In genomic region chr3:10338591-10339369, GRCh38 we compare ENCODE assay signal across 21 cellular contexts. TPM values are rescaled to one million over a fixed set of nuclear protein-coding genes. Genes with fewer than 3 reads are reported as not detected.
DNase-seq lines count a peak whose midpoint lies in the region; ATAC-seq and TF ChIP-seq lines count a peak whose summit lies in the region.
"Had no signal": no experiment of that assay in that cellular context is flagged by ENCODE, and none has a peak within 500 bp of the region (broad histone marks: within the 10 kb centered on the region; RNA-seq: fewer than 3 reads in every experiment).

No MANE protein-coding gene starts in this region.

- no peaks in the 10 kb centered on the region for H3K4me1 ChIP-seq in left ventricle myocardium inferior
- H3K4me1 ChIP-seq in neural progenitor cell = peaks cover 12% of the 10 kb centered on the region
- H3K4me1 ChIP-seq: SJCRH30 had no signal

- H3K9me3 Mint-ChIP-seq in neural progenitor cell (no peaks in the 10 kb centered on the region), type B pancreatic cell (no peaks in the 10 kb centered on the region)
- no peaks in the 10 kb centered on the region for H3K9me3 Mint-ChIP-seq in stimulated activated memory B cell treated with anti-CD40 and anti-IgM and Interleukin-4, amounts not matched to agents 10 μg/mL and 1 μg/mL and 100 μg/mL, for 72 hours
- H3K9me3 Mint-ChIP-seq: CD14-positive monocyte had no signal

- intact Hi-C loops in left ventricle myocardium inferior (cut with micrococcal nuclease) = no loop called here
- intact Hi-C loops in Right ventricle myocardium superior (cut with DNase I) = no loop called here
- intact Hi-C loops in dorsolateral prefrontal cortex (cut with DNase I) = no loop called here

- H3K27me3 Mint-ChIP-seq in neural progenitor cell (ENCODE audit: insufficient read depth, low read depth) (peaks cover 7% of the 10 kb centered on the region), type B pancreatic cell (peaks cover 32% of the 10 kb centered on the region)
- peaks cover 5% of the 10 kb centered on the region for H3K27me3 Mint-ChIP-seq in stimulated activated memory B cell treated with anti-CD40 and anti-IgM and Interleukin-4, amounts not matched to agents 10 μg/mL and 1 μg/mL and 100 μg/mL, for 72 hours

- H3K36me3 Mint-ChIP-seq in neural progenitor cell = no peaks in the 10 kb centered on the region
- H3K36me3 Mint-ChIP-seq in stimulated activated memory B cell treated with anti-CD40 and anti-IgM and Interleukin-4, amounts not matched to agents 10 μg/mL and 1 μg/mL and 100 μg/mL, for 72 hours = no peaks in the 10 kb centered on the region
- H3K36me3 Mint-ChIP-seq in type B pancreatic cell = no peaks in the 10 kb centered on the region
- H3K36me3 Mint-ChIP-seq: CD14-positive monocyte had no signal

- peak overlapping the region; percentile 29 for H2AFZ ChIP-seq in neural progenitor cell (replicated peaks)

- H3K4me3 ChIP-seq in left ventricle myocardium inferior = no peak overlapping the region
- no peak overlapping the region for H3K4me3 ChIP-seq in dorsolateral prefrontal cortex
- H3K4me3 ChIP-seq in neural progenitor cell = no peak overlapping the region
- H3K4me3 ChIP-seq: K562, SJCRH30 had no signal

- H3K27ac ChIP-seq in left ventricle myocardium inferior (replicated peaks) = no peak overlapping the region
- H3K27ac ChIP-seq in dorsolateral prefrontal cortex = peak overlapping the region in 46 of 59 donors; percentile 3 to 91 (median 76)
- no peak overlapping the region for H3K27ac ChIP-seq in neural progenitor cell
- H3K27ac ChIP-seq: RWPE1, SJCRH30 had no signal

- H3K79me2 ChIP-seq in neural progenitor cell (ENCODE audit: low read depth) = no peaks in the 10 kb centered on the region

- peak overlapping the region; percentile 46 for H3K4me2 ChIP-seq in neural progenitor cell

- H3K36me3 ChIP-seq in left ventricle myocardium inferior (no peaks in the 10 kb centered on the region), neural progenitor cell (no peaks in the 10 kb centered on the region)
- H3K36me3 ChIP-seq: SJCRH30 had no signal

- H3K4me1 Mint-ChIP-seq in neural progenitor cell (peaks cover 6% of the 10 kb centered on the region), type B pancreatic cell (ENCODE audit: unreplicated experiment) (no peaks in the 10 kb centered on the region)
- peaks cover 19% of the 10 kb centered on the region for H3K4me1 Mint-ChIP-seq in stimulated activated memory B cell treated with anti-CD40 and anti-IgM and Interleukin-4, amounts not matched to agents 10 μg/mL and 1 μg/mL and 100 μg/mL, for 72 hours
- H3K4me1 Mint-ChIP-seq: CD14-positive monocyte had no signal

- H3K9me3 ChIP-seq in left ventricle myocardium inferior (replicated peaks) (no peaks in the 10 kb centered on the region), neural progenitor cell (ENCODE audit: low read depth) (no peaks in the 10 kb centered on the region)
- H3K9me3 ChIP-seq: SJCRH30 had no signal

- H3F3A ChIP-seq in neural progenitor cell (ENCODE audit: low read depth) = no peaks in the 10 kb centered on the region

- no peak for ATAC-seq in Right ventricle myocardium superior (ENCODE audit: poor library complexity)
- ATAC-seq in stimulated activated memory B cell treated with anti-CD40 and anti-IgM and Interleukin-4, amounts not matched to agents 10 μg/mL and 1 μg/mL and 100 μg/mL, for 72 hours = no peak

- no peaks in the 10 kb centered on the region for H4K20me1 ChIP-seq in neural progenitor cell (ENCODE audit: low read depth)

- peak overlapping the region; percentile 29 for H3K27ac Mint-ChIP-seq in neural progenitor cell
- H3K27ac Mint-ChIP-seq in stimulated activated memory B cell treated with anti-CD40 and anti-IgM and Interleukin-4, amounts not matched to agents 10 μg/mL and 1 μg/mL and 100 μg/mL, for 72 hours = peak overlapping the region; percentile 34
- no peak overlapping the region for H3K27ac Mint-ChIP-seq in type B pancreatic cell
- H3K27ac Mint-ChIP-seq: CD14-positive monocyte had no signal

- TF ChIP-seq CTCF in left ventricle myocardium inferior (IDR thresholded peaks at IDR 0.05; ENCODE audit: borderline replicate concordance) = no peak
- no peak for TF ChIP-seq CTCF in dorsolateral prefrontal cortex (IDR thresholded peaks at IDR 0.05 in 54 of 56, conservative IDR thresholded peaks at IDR 0.05 in 2 of 56; ENCODE audit: low read depth in 1 of 56, partially characterized antibody in 56 of 56)
- no peak for TF ChIP-seq CTCF in neural progenitor cell (IDR thresholded peaks at IDR 0.05)
- TF ChIP-seq CTCF in type B pancreatic cell (conservative IDR thresholded peaks at IDR 0.05) = no peak

- DNase-seq in left ventricle myocardium inferior = peak; percentile 3
- DNase-seq in Right ventricle myocardium superior = no peak
- peak in 1 of 10 donors; percentile 20 for DNase-seq in dorsolateral prefrontal cortex
- DNase-seq in neural progenitor cell (ENCODE audit: low spot score) = no peak
- DNase-seq in COLO668 (lab: John Stamatoyannopoulos, UW; ENCODE audit: unreplicated experiment) = no peak
- no peak for DNase-seq in D341Med (ENCODE audit: low spot score)
- no peak for DNase-seq in type B pancreatic cell (ENCODE audit: extremely low spot score, unreplicated experiment)
- DNase-seq: AML-193, EL, NCI-H1092, NCI-H1436, NCI-H187 treated with DMSO at 0.1 percent for 48 hours, NCI-H2227 treated with DMSO at 0.1 percent for 48 hours, NCI-H510A, SJCRH30 had no signal

- H3K4me3 Mint-ChIP-seq in neural progenitor cell (no peak overlapping the region), type B pancreatic cell (no peak overlapping the region)
- no peak overlapping the region for H3K4me3 Mint-ChIP-seq in stimulated activated memory B cell treated with anti-CD40 and anti-IgM and Interleukin-4, amounts not matched to agents 10 μg/mL and 1 μg/mL and 100 μg/mL, for 72 hours
- H3K4me3 Mint-ChIP-seq: CD14-positive monocyte had no signal

- H3K27me3 ChIP-seq in left ventricle myocardium inferior (ENCODE audit: low read depth) (peaks cover 13% of the 10 kb centered on the region), dorsolateral prefrontal cortex (no peaks in the 10 kb centered on the region), neural progenitor cell (no peaks in the 10 kb centered on the region)

- H3K9ac ChIP-seq in neural progenitor cell = no peak overlapping the region

RNA-seq across cellular contexts. Expression of gene SEC13, which starts 17.9 kb away (rescaled TPM):
- total RNA-seq in left ventricle myocardium inferior = 52.3 TPM
- 50.2 TPM for total RNA-seq in Right ventricle myocardium superior
- 10 to 100 TPM; 42.9 to 78.5 (median 62.1) TPM for total RNA-seq in dorsolateral prefrontal cortex
- total RNA-seq in neural progenitor cell (ENCODE audit: low replicate concordance) = 61.2 and 91.2 TPM in 2 replicates
- total RNA-seq in type B pancreatic cell (ENCODE audit: low replicate concordance) = 134 and 183 TPM in 2 replicates

RNA-seq across cellular contexts. Expression of gene GHRL, which starts 46.0 kb away (rescaled TPM):
- total RNA-seq in left ventricle myocardium inferior = 0.25 TPM
- not detected for total RNA-seq in Right ventricle myocardium superior
- total RNA-seq in dorsolateral prefrontal cortex = 1 to 10 TPM in 72 of 120 experiments, under 1 TPM in 24, not detected in 24; 0.32 to 6.7 (median 1.6) TPM
- not detected in 2 replicates for total RNA-seq in neural progenitor cell (ENCODE audit: low replicate concordance)
- total RNA-seq in type B pancreatic cell (ENCODE audit: low replicate concordance) = 14.3 and 29.6 TPM in 2 replicates
- total RNA-seq: A172, H4, SJCRH30 had no signal

Comparison
In these comparisons a context has a peak if more than half of its experiments do, and no peak if none do; other contexts are left out.
1. H3K27ac ChIP-seq: peak in dorsolateral prefrontal cortex (46 of 59); none in left ventricle myocardium inferior (single experiment) and neural progenitor cell (single experiment).